1 cellular context compared by ENCODE assay signal in the genomic region with DNA sequence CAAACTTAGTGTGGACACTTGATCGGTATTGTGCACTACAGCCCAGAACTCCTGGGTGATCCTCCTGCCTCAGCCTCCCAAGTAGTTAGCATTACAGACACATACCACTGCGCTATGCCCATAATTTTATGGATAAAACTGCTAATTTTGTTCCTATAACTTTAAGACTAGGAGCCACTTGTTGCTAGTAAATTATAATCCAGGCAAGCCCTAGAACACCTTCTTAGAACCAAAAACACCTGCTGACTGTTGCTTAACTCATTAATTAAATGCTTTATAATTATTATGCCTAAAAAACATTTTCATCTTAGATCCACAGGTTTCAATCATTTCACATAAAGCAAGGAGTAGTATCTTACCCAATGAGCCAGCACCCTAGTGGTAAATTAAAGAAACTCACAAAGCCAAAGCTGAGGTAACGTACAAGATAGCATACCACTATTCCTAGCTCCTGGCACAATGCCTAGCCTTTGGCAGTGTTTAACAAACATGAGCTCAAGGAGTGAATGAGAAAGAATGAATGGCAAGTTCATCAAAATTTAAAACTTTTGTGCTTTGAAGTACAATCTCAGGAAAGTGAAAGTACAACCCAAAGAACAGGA.
TF ChIP-seq lines count a peak whose summit lies in the region.

No MANE protein-coding gene starts in this region.

TF ChIP-seq in IMR-90, 13 proteins besides CTCF, POLR2A, EP300 and RAD21 (continued from another document):
- TF ChIP-seq, protein P1, sequence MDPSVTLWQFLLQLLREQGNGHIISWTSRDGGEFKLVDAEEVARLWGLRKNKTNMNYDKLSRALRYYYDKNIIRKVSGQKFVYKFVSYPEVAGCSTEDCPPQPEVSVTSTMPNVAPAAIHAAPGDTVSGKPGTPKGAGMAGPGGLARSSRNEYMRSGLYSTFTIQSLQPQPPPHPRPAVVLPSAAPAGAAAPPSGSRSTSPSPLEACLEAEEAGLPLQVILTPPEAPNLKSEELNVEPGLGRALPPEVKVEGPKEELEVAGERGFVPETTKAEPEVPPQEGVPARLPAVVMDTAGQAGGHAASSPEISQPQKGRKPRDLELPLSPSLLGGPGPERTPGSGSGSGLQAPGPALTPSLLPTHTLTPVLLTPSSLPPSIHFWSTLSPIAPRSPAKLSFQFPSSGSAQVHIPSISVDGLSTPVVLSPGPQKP (IDR thresholded peaks at IDR 0.05; ENCODE audit: borderline replicate concordance, low read depth, low read length): no peak
